8 cellular contexts compared by ENCODE assay signal in genomic region chrX:64204252-64204651, GRCh38. TPM values are rescaled to one million over a fixed set of nuclear protein-coding genes. Genes with fewer than 3 reads are reported as not detected.
DNase-seq lines count a peak whose midpoint lies in the region; ATAC-seq, FAIRE-seq and TF ChIP-seq lines count a peak whose summit lies in the region.

No MANE protein-coding gene starts in this region.

- TF ChIP-seq CTCF in brain microvascular endothelial cell (IDR thresholded peaks at IDR 0.05; ENCODE audit: low read depth, low read length, missing control alignments) (no peak), HepG2 (CRISPR knock-in tag; IDR thresholded peaks at IDR 0.05) (no peak), tibial artery (IDR thresholded peaks at IDR 0.05) (no peak)

- H3K4me2 ChIP-seq in HepG2 (ENCODE audit: low read depth, low read length), result peak overlapping the region; percentile 82

- TF ChIP-seq POLR2A in HepG2 (IDR thresholded peaks at IDR 0.05; ENCODE audit: insufficient read depth in 1 of 2, low read depth in 2 of 2, low read length in 2 of 2), result peak in 1 of 2 experiments; percentile 43; a peak in 3 of 4 replicates

- DNase-seq in T-helper 1 cell (no peak), brain microvascular endothelial cell (no peak), HepG2 (ENCODE audit: low spot score) (peak; percentile 55), tibial artery (peak; percentile 19 to 79), SKM-1 treated with dmso at 0.1 percent for 144 hours (lab: John Stamatoyannopoulos, UW; ENCODE audit: unreplicated experiment) (no peak)

- H3K27ac ChIP-seq in brain microvascular endothelial cell, result no peak overlapping the region
- peak overlapping the region; percentile 90 for H3K27ac ChIP-seq in HepG2 (ENCODE audit: extremely low read length, insufficient read depth, low read length)
- peak overlapping the region; percentile 89 to 95 for H3K27ac ChIP-seq in tibial artery

- no peaks in the 10 kb centered on the region for H3K9me3 ChIP-seq in HepG2 (ENCODE audit: low read length)
- H3K9me3 ChIP-seq in tibial artery, result no peaks in the 10 kb centered on the region

- peaks cover 18% of the 10 kb centered on the region for H3K4me1 ChIP-seq in HepG2 (ENCODE audit: insufficient read depth, low read length)
- peaks cover 0 to 35% (median 12%) of the 10 kb centered on the region in 4 donors for H3K4me1 ChIP-seq in tibial artery

- H3K36me3 Mint-ChIP-seq in T-helper 1 cell treated with Interleukin-12 subunit alpha and Interleukin-12 subunit beta and Interleukin-4 antibody, amounts not matched to agents 30 μg/mL and 1 μg/mL, for 36 hours (ENCODE audit: low read depth), result peaks cover 2% of the 10 kb centered on the region

- no peak overlapping the region for H2AFZ ChIP-seq in HepG2 (ENCODE audit: low read length)

- in situ Hi-C loops in brain microvascular endothelial cell (cut with HindIII; ENCODE audit: low pct_ligation_motif_present, low sequenced_read_pairs), result no loop called here
- in situ Hi-C loops in HepG2 (cut with HindIII; ENCODE audit: extremely low pct_ligation_motif_present, low pct_unique_long_range_greater_than_20kb), result no loop called here

- peak overlapping the region; percentile 78 for H3K4me3 Mint-ChIP-seq in T-helper 1 cell treated with Interleukin-12 subunit alpha and Interleukin-12 subunit beta and Interleukin-4 antibody, amounts not matched to agents 30 μg/mL and 1 μg/mL, for 36 hours

- no peak overlapping the region for H3K27ac Mint-ChIP-seq in T-helper 1 cell treated with Interleukin-12 subunit alpha and Interleukin-12 subunit beta and Interleukin-4 antibody, amounts not matched to agents 30 μg/mL and 1 μg/mL, for 36 hours

- CTCF ChIA-PET in HepG2 (lab: Yijun Ruan, JAX; ENCODE audit: low intra/inter-chr PET ratio, low total read pairs), result no interaction called here

- no peaks in the 10 kb centered on the region for H3K9me3 Mint-ChIP-seq in T-helper 1 cell treated with Interleukin-12 subunit alpha and Interleukin-12 subunit beta and Interleukin-4 antibody, amounts not matched to agents 30 μg/mL and 1 μg/mL, for 36 hours

- no peaks in the 10 kb centered on the region for H3K27me3 Mint-ChIP-seq in T-helper 1 cell treated with Interleukin-12 subunit alpha and Interleukin-12 subunit beta and Interleukin-4 antibody, amounts not matched to agents 30 μg/mL and 1 μg/mL, for 36 hours (ENCODE audit: low read depth)

- H3K4me1 Mint-ChIP-seq in T-helper 1 cell treated with Interleukin-12 subunit alpha and Interleukin-12 subunit beta and Interleukin-4 antibody, amounts not matched to agents 30 μg/mL and 1 μg/mL, for 36 hours (ENCODE audit: low read depth), result peaks cover 8% of the 10 kb centered on the region

- H3K4me3 ChIP-seq in brain microvascular endothelial cell (ENCODE audit: low read depth, low read length) (peak overlapping the region; percentile 62), HepG2 (replicated peaks in 1 of 3; ENCODE audit: insufficient read depth in 1 of 3, low read depth in 2 of 3, low read length in 3 of 3) (peak overlapping the region; percentile 59 to 78 (median 73); a peak in 5 of 6 replicates), tibial artery (peak overlapping the region; percentile 81 to 83)

- H3K79me2 ChIP-seq in HepG2 (ENCODE audit: insufficient read depth, low read length), result peaks cover 12% of the 10 kb centered on the region

- peak; percentile 55 for ATAC-seq in HepG2
- no peak for ATAC-seq in GM18907 (IDR thresholded peaks at IDR 0.05; ENCODE audit: unreplicated experiment)
- no peak for ATAC-seq in HG03521 (IDR thresholded peaks at IDR 0.05; ENCODE audit: unreplicated experiment)

- H4K20me1 ChIP-seq in HepG2 (ENCODE audit: insufficient read depth, low read length), result 0 out of 2 replicates have a peak, but pooled peaks cover 2% of the 10 kb centered on the region

- intact Hi-C loops in HepG2 (cut with micrococcal nuclease; ENCODE audit: unreplicated experiment), result no loop called here
- intact Hi-C loops in tibial artery (cut with DNase I; ENCODE audit: low total_unique reads), result loop anchor here (10.0 kb wide), 1 partner anchor 191 kb away; the partner anchor contains the start of gene MTMR8

- TF ChIP-seq RAD21 in HepG2 (CRISPR knock-in tag; IDR thresholded peaks at IDR 0.05), result no peak

- no peaks in the 10 kb centered on the region for H3K36me3 ChIP-seq in brain microvascular endothelial cell (replicated peaks)
- H3K36me3 ChIP-seq in HepG2 (replicated peaks in 1 of 2; ENCODE audit: control insufficient read depth in 1 of 2, insufficient read depth in 2 of 2, low read length in 2 of 2), result no peaks in the 10 kb centered on the region
- H3K36me3 ChIP-seq in tibial artery, result no peaks in the 10 kb centered on the region

- POLR2A ChIA-PET in HepG2 (lab: Yijun Ruan, JAX), result interaction anchor here (1.3 to 2.1 kb wide), 2 partner anchors 17 to 51 kb away, joined by 3 to 7 read pairs; no protein-coding TSS in a partner anchor

- TF ChIP-seq EP300 in HepG2 (IDR thresholded peaks at IDR 0.05; ENCODE audit: low read depth in 2 of 2, low read length in 2 of 2) (no peak), HepG2 (CRISPR knock-in tag; IDR thresholded peaks at IDR 0.05; ENCODE audit: borderline replicate concordance) (no peak)

- no TSS peak for BruUV-seq in HepG2 (replicated peaks; lab: Mats Ljungman, UMichigan)

- WGBS in HepG2 (ENCODE audit: low lambda C conversion rate), result no CpG with 5 or more reads among the region's 23 CpGs

- H3K27me3 ChIP-seq in brain microvascular endothelial cell (replicated peaks) (no peaks in the 10 kb centered on the region), HepG2 (ENCODE audit: control insufficient read depth in 1 of 2, insufficient read depth in 2 of 2, low read length in 2 of 2) (no peaks in the 10 kb centered on the region; a peak in 1 of 5 replicates), tibial artery (no peaks in the 10 kb centered on the region)

- no peak for FAIRE-seq in HepG2 (lab: Jason Lieb, UNC)

- peak overlapping the region; percentile 71 for H3K9ac ChIP-seq in HepG2 (ENCODE audit: insufficient read depth, low read depth, low read length)

TF ChIP-seq in HepG2, 621 proteins besides CTCF, POLR2A, EP300 and RAD21 (continues in another document):
- 0 out of 2 replicates have a peak, but pooled peaks have one; percentile 17 for TF ChIP-seq ZFX (CRISPR knock-in tag; IDR thresholded peaks at IDR 0.05; ENCODE audit: low read depth)

RNA-seq across cellular contexts. Expression of gene AMER1, which starts 1.3 kb away (rescaled TPM):
- total RNA-seq in HepG2 (2016; rRNA removed; fragmentation: Illumina TruSeq; extraction: Trizol), result 10.4 and 10.8 TPM in 2 replicates
- 0.61 and 0.71 TPM in 2 replicates for total RNA-seq in HepG2 (2016; cell fraction: cytosol; rRNA removed; fragmentation: Illumina TruSeq; extraction: Trizol; ENCODE audit: low read depth)
- 9.1 and 10.4 TPM in 2 replicates for total RNA-seq in HepG2 (2016; cell fraction: insoluble cytoplasmic fraction; rRNA removed; fragmentation: Illumina TruSeq; extraction: Trizol)
- 3.6 and 3.8 TPM in 2 replicates for total RNA-seq in HepG2 (2016; cell fraction: membrane; rRNA removed; fragmentation: Illumina TruSeq; extraction: Trizol)
- 11.8 and 13.9 TPM in 2 replicates for total RNA-seq in HepG2 (2016; cell fraction: nucleus; rRNA removed; fragmentation: Illumina TruSeq; extraction: Trizol)
- polyA plus RNA-seq in HepG2 (2011; rRNA removed), result 2.8 and 3.1 TPM in 2 replicates
- 1.6 and 2.0 TPM in 2 replicates for polyA plus RNA-seq in HepG2 (2011; cell fraction: cytosol; rRNA removed)
- polyA plus RNA-seq in HepG2 (2011; cell fraction: nucleus; rRNA removed), result 4.2 and 4.7 TPM in 2 replicates
- polyA plus RNA-seq in HepG2 (2012), result 3.6 and 4.0 TPM in 2 replicates
- polyA plus RNA-seq in HepG2 (2016; cell fraction: cytosol; fragmentation: Illumina TruSeq; extraction: Trizol; ENCODE audit: low read depth), result 0.17 and 0.29 TPM in 2 replicates
- 5.3 and 6.3 TPM in 2 replicates for polyA plus RNA-seq in HepG2 (2016; cell fraction: insoluble cytoplasmic fraction; fragmentation: Illumina TruSeq; extraction: Trizol; ENCODE audit: low read depth)
- polyA plus RNA-seq in HepG2 (2016; cell fraction: membrane; fragmentation: Illumina TruSeq; extraction: Trizol; ENCODE audit: low read depth), result 1.0 and 1.1 TPM in 2 replicates
- 9.9 and 11.4 TPM in 2 replicates for polyA plus RNA-seq in HepG2 (2016; cell fraction: nucleus; fragmentation: Illumina TruSeq; extraction: Trizol; ENCODE audit: insufficient read depth, low read depth)
- 8.5 and 12.3 TPM in 2 replicates for polyA minus RNA-seq in HepG2 (2011; rRNA and poly(A)+ RNA removed; ENCODE audit: low replicate concordance)
- polyA minus RNA-seq in HepG2 (2011; cell fraction: cytosol; rRNA and poly(A)+ RNA removed), result 2.5 and 3.5 TPM in 2 replicates
- polyA minus RNA-seq in HepG2 (2011; cell fraction: nucleus; rRNA and poly(A)+ RNA removed), result 7.6 and 9.1 TPM in 2 replicates

RNA-seq across cellular contexts. Expression of gene ASB12, which starts 26.2 kb away (rescaled TPM):
- total RNA-seq in HepG2 (2016; rRNA removed; fragmentation: Illumina TruSeq; extraction: Trizol), result not detected in 2 replicates
- total RNA-seq in HepG2 (2016; cell fraction: cytosol; rRNA removed; fragmentation: Illumina TruSeq; extraction: Trizol; ENCODE audit: low read depth), result not detected in 2 replicates
- total RNA-seq in HepG2 (2016; cell fraction: insoluble cytoplasmic fraction; rRNA removed; fragmentation: Illumina TruSeq; extraction: Trizol), result not detected in 2 replicates
- total RNA-seq in HepG2 (2016; cell fraction: membrane; rRNA removed; fragmentation: Illumina TruSeq; extraction: Trizol), result not detected in 2 replicates
- not detected in 2 replicates for total RNA-seq in HepG2 (2016; cell fraction: nucleus; rRNA removed; fragmentation: Illumina TruSeq; extraction: Trizol)
- 0.05 TPM in 1 of 2 replicates, not detected in the other for polyA plus RNA-seq in HepG2 (2011; rRNA removed)
- polyA plus RNA-seq in HepG2 (2011; cell fraction: cytosol; rRNA removed), result not detected in 2 replicates
- not detected in 2 replicates for polyA plus RNA-seq in HepG2 (2011; cell fraction: nucleus; rRNA removed)
- polyA plus RNA-seq in HepG2 (2012), result not detected in 2 replicates
- polyA plus RNA-seq in HepG2 (2016; cell fraction: cytosol; fragmentation: Illumina TruSeq; extraction: Trizol; ENCODE audit: low read depth), result not detected in 2 replicates
- not detected in 2 replicates for polyA plus RNA-seq in HepG2 (2016; cell fraction: insoluble cytoplasmic fraction; fragmentation: Illumina TruSeq; extraction: Trizol; ENCODE audit: low read depth)
- polyA plus RNA-seq in HepG2 (2016; cell fraction: membrane; fragmentation: Illumina TruSeq; extraction: Trizol; ENCODE audit: low read depth), result not detected in 2 replicates
- not detected in 2 replicates for polyA plus RNA-seq in HepG2 (2016; cell fraction: nucleus; fragmentation: Illumina TruSeq; extraction: Trizol; ENCODE audit: insufficient read depth, low read depth)
- polyA minus RNA-seq in HepG2 (2011; rRNA and poly(A)+ RNA removed; ENCODE audit: low replicate concordance), result not detected in 2 replicates
- not detected in 2 replicates for polyA minus RNA-seq in HepG2 (2011; cell fraction: cytosol; rRNA and poly(A)+ RNA removed)
- polyA minus RNA-seq in HepG2 (2011; cell fraction: nucleus; rRNA and poly(A)+ RNA removed), result not detected in 2 replicates

Comparison
In these comparisons a context has a peak if more than half of its experiments do, and no peak if none do; other contexts are left out.
1. DNase-seq: peak in HepG2 (single experiment) and tibial artery (2 of 2); none in T-helper 1 cell (0 of 5), brain microvascular endothelial cell (single experiment) and SKM-1 treated with dmso at 0.1 percent for 144 hours (single experiment).
2. Peak in every context shown above with its lines, with median percentiles within 50 percentile points of each other: H3K4me3 ChIP-seq.